30 cellular contexts compared by ENCODE assay signal in genomic region chr3:123920868-123921267, GRCh38. TPM values are rescaled to one million over a fixed set of nuclear protein-coding genes. Genes with fewer than 3 reads are reported as not detected.
"Had no signal": no experiment of that assay in that cellular context is flagged by ENCODE, and none has a peak within 500 bp of the region (broad histone marks: within the 10 kb centered on the region; RNA-seq: fewer than 3 reads in every experiment).

No MANE protein-coding gene starts in this region.

- H3K27me3 Mint-ChIP-seq: naive thymus-derived CD8-positive, alpha-beta T cell; stimulated activated naive B cell treated with anti-CD40 and anti-IgM and Interleukin-4, amounts not matched to agents 10 μg/mL and 1 μg/mL and 100 μg/mL, for 72 hours had no signal

- ATAC-seq: left colon; left lung; lower lobe of right lung; naive thymus-derived CD8-positive, alpha-beta T cell; pancreas; right cardiac atrium; sciatic nerve; stimulated activated naive B cell treated with anti-CD40 and anti-IgM and Interleukin-4, amounts not matched to agents 10 μg/mL and 1 μg/mL and 100 μg/mL, for 72 hours; stimulated activated naive CD8-positive, alpha-beta T cell treated with anti-CD3 and anti-CD28 coated beads, Interleukin-15, Interleukin-2, amounts not matched to agents 100 U/mL and 50 U/mL, for 24 hours had no signal

- H3K4me3 Mint-ChIP-seq: immature natural killer cell; naive thymus-derived CD8-positive, alpha-beta T cell; nephron; neural crest cell; stimulated activated naive B cell treated with anti-CD40 and anti-IgM and Interleukin-4, amounts not matched to agents 10 μg/mL and 1 μg/mL and 100 μg/mL, for 72 hours had no signal

- H3K9me3 ChIP-seq: prostate gland, testis, thyroid gland had no signal

- H3K4me1 ChIP-seq: left lung, lower lobe of right lung, pancreas, prostate gland, stomach, testis, thyroid gland, transverse colon, upper lobe of left lung, vagina had no signal

- H3K27ac ChIP-seq: left lung, lower lobe of right lung, pancreas, prostate gland, skin epidermis, stomach, testis, thyroid gland, transverse colon, upper lobe of left lung, vagina had no signal

- H3K4me3 ChIP-seq: left lung, lower lobe of right lung, pancreas, prostate gland, skin epidermis, stomach, testis, thyroid gland, transverse colon, upper lobe of left lung, vagina had no signal

- H3K4me1 Mint-ChIP-seq: immature natural killer cell; nephron; neural crest cell; stimulated activated naive B cell treated with anti-CD40 and anti-IgM and Interleukin-4, amounts not matched to agents 10 μg/mL and 1 μg/mL and 100 μg/mL, for 72 hours had no signal

- H3K36me3 ChIP-seq: pancreas, prostate gland, thyroid gland had no signal

- DNase-seq: immature natural killer cell; kidney; left colon; left lung; lower lobe of right lung; mammary epithelial cell; mesenchymal stem cell; naive thymus-derived CD8-positive, alpha-beta T cell; nucleus accumbens; pancreas; posterior cingulate gyrus; retina; right cardiac atrium; stimulated activated CD4-positive, alpha-beta T cell treated with anti-CD3 and anti-CD28 coated beads, Interleukin-12 subunit alpha, Interleukin-12 subunit beta, amount 100 ng/mL, for 4 hours; stimulated activated CD4-positive, alpha-beta T cell treated with anti-CD3 and anti-CD28 coated beads, Interleukin-15, amount 100 ng/mL, for 24 hours; stimulated activated CD4-positive, alpha-beta T cell treated with anti-CD3 and anti-CD28 coated beads, Interleukin-2, amount 100 ng/mL, for 24 hours; stimulated activated CD4-positive, alpha-beta T cell treated with anti-CD3 and anti-CD28 coated beads, Interleukin-4, amount 100 ng/mL, for 1 hour; stimulated activated naive B cell treated with anti-CD40 and anti-IgM and Interleukin-4, amounts not matched to agents 10 μg/mL and 1 μg/mL and 100 μg/mL, for 72 hours; stimulated activated naive CD8-positive, alpha-beta T cell treated with anti-CD3 and anti-CD28 coated beads, Interleukin-15, Interleukin-2, amounts not matched to agents 100 U/mL and 50 U/mL, for 24 hours; stomach; testis; thyroid gland; transverse colon; upper lobe of left lung had no signal

- H3K27me3 ChIP-seq: left lung, pancreas, stomach, testis, thyroid gland, transverse colon, upper lobe of left lung, vagina had no signal

- H3K27ac Mint-ChIP-seq: immature natural killer cell; naive thymus-derived CD8-positive, alpha-beta T cell; nephron; stimulated activated naive B cell treated with anti-CD40 and anti-IgM and Interleukin-4, amounts not matched to agents 10 μg/mL and 1 μg/mL and 100 μg/mL, for 72 hours had no signal

RNA-seq across cellular contexts. Expression of gene MYLK, which starts 36.7 kb away (rescaled TPM):
- total RNA-seq: naive thymus-derived CD8-positive, alpha-beta T cell had no signal
